11 cellular contexts compared by ENCODE assay signal in the genomic region with DNA sequence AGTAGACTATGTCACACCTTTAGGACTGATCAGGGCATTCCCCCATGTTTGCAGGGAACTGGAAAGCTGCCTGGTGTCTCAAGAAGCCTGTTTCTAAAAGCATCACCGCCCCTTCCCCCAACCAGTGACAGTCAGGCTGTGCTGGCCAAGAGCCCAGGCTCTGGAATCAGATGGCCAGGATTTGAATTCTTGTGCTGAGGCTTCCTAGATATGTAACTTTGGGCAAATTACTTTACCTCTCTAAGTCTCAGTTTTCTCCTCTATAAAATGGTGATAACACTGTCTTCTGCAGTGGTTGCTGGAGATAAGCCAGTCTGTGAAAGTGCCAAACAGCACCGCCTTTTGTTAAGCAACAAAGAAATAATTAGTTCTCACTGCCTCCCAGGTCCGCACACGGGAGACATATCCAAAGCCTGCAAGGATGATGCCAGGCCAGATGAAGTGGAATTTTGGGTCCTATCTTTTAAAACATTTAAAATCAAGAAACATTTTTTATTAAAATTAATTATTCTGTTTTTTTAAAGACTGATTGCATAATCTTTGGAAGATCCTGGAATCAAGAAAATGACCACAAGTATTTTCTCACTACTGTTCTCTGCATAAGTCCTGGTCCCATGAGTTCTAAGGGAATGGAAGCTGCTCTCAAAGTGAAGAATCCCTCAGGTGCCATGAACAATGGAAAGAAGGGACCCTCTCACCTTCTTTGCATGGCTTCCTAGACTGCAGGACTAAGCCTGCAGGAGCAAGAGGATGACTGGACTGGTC. TPM values are rescaled to one million over a fixed set of nuclear protein-coding genes. Genes with fewer than 3 reads are reported as not detected.
DNase-seq lines count a peak whose midpoint lies in the region; ATAC-seq and TF ChIP-seq lines count a peak whose summit lies in the region.
"Had no signal": no experiment of that assay in that cellular context is flagged by ENCODE, and none has a peak within 500 bp of the region (broad histone marks: within the 10 kb centered on the region; RNA-seq: fewer than 3 reads in every experiment).

No MANE protein-coding gene starts in this region.

- intact Hi-C loops in activated CD8-positive, alpha-beta T cell treated with anti-CD3 and anti-CD28 coated beads for 36 hours (cut with micrococcal nuclease): no loop called here

- no peak for ATAC-seq in GM21576 (IDR thresholded peaks at IDR 0.05; ENCODE audit: unreplicated experiment)
- ATAC-seq in activated T-cell treated with anti-CD3 and anti-CD28 coated beads, Interleukin-2, amount 50 U/mL, for 4 hours: no peak
- no peak for ATAC-seq in activated CD8-positive, alpha-beta T cell treated with anti-CD3 and anti-CD28 coated beads for 36 hours

- H3K36me3 ChIP-seq in BE2C (peaks cover 81% of the 10 kb centered on the region), adipocyte (ENCODE audit: control insufficient read depth, insufficient read depth, low read length, severe bottlenecking) (peaks cover 94% of the 10 kb centered on the region), neutrophil (peaks cover 100% of the 10 kb centered on the region)

- H3K9ac ChIP-seq in adipocyte (ENCODE audit: low read length): no peak overlapping the region
- H3K9ac ChIP-seq: BLaER1 treated with 17β-estradiol and CSF1 and Interleukin-3, amounts not matched to agents 10 nM and 100 nM had no signal

- no peaks in the 10 kb centered on the region for H3K27me3 Mint-ChIP-seq in activated T-cell treated with anti-CD3 and anti-CD28 coated beads, Interleukin-2, amount 50 U/mL, for 4 hours (ENCODE audit: low read depth)
- no peaks in the 10 kb centered on the region for H3K27me3 Mint-ChIP-seq in activated CD8-positive, alpha-beta T cell treated with anti-CD3 and anti-CD28 coated beads for 36 hours

- H3K4me1 ChIP-seq in BE2C (no peaks in the 10 kb centered on the region; the same call in 1 of the 2 replicates), adipocyte (ENCODE audit: control insufficient read depth, insufficient read depth, low read length) (peaks cover 16% of the 10 kb centered on the region), neutrophil (ENCODE audit: control insufficient read depth in 1 of 2, insufficient read depth in 1 of 2, low read depth in 1 of 2, low read length in 1 of 2) (no peaks in the 10 kb centered on the region)

- H3K27me3 ChIP-seq in BE2C (no peaks in the 10 kb centered on the region), adipocyte (replicated peaks; ENCODE audit: control insufficient read depth, insufficient read depth, low read length) (no peaks in the 10 kb centered on the region), neutrophil (no peaks in the 10 kb centered on the region)
- H3K27me3 ChIP-seq: BLaER1 treated with 17β-estradiol and CSF1 and Interleukin-3, amounts not matched to agents 10 nM and 100 nM had no signal

- no peaks in the 10 kb centered on the region for H3K9me3 ChIP-seq in BE2C
- H3K9me3 ChIP-seq in adipocyte (ENCODE audit: control insufficient read depth, low read length): no peaks in the 10 kb centered on the region
- no peaks in the 10 kb centered on the region for H3K9me3 ChIP-seq in neutrophil
- H3K9me3 ChIP-seq: BLaER1 treated with 17β-estradiol and CSF1 and Interleukin-3, amounts not matched to agents 10 nM and 100 nM had no signal

- DNase-seq in BE2C: peak; percentile 50
- DNase-seq in adipocyte (ENCODE audit: low read depth): peak; percentile 48
- peak; percentile 71 for DNase-seq in fibroblast of the aortic adventitia (ENCODE audit: low read depth)
- DNase-seq in activated T-cell treated with anti-CD3 and anti-CD28 coated beads, Interleukin-2, amount 50 U/mL, for 4 hours: no peak
- no peak for DNase-seq in NCI-H2107 treated with DMSO at 0.1 percent for 48 hours (lab: John Stamatoyannopoulos, UW; ENCODE audit: unreplicated experiment)
- no peak for DNase-seq in activated CD8-positive, alpha-beta T cell treated with anti-CD3 and anti-CD28 coated beads for 36 hours
- DNase-seq: activated effector memory CD4-positive, alpha-beta T cell treated with anti-CD3 and anti-CD28 coated beads, Interleukin-2, amount 50 U/mL, for 16 hours; NCI-H146 had no signal

- no peak for TF ChIP-seq CTCF in BE2C (IDR thresholded peaks at IDR 0.05; ENCODE audit: low read depth, low read length)
- no peak for TF ChIP-seq CTCF in fibroblast of the aortic adventitia (IDR thresholded peaks at IDR 0.05; ENCODE audit: insufficient read depth, low read length)
- TF ChIP-seq CTCF in neutrophil (IDR thresholded peaks at IDR 0.05): no peak
- TF ChIP-seq CTCF in activated CD8-positive, alpha-beta T cell treated with anti-CD3 and anti-CD28 coated beads for 36 hours (IDR thresholded peaks at IDR 0.05): no peak

- no peak overlapping the region for H3K27ac Mint-ChIP-seq in activated CD8-positive, alpha-beta T cell treated with anti-CD3 and anti-CD28 coated beads for 36 hours

- POLR2A ChIA-PET in activated CD8-positive, alpha-beta T cell treated with anti-CD3 and anti-CD28 coated beads for 36 hours (lab: Charles Lee): no interaction called here

- CTCF ChIA-PET in activated CD8-positive, alpha-beta T cell treated with anti-CD3 and anti-CD28 coated beads for 36 hours (lab: Charles Lee): no interaction called here

- H3K4me3 Mint-ChIP-seq in activated T-cell treated with anti-CD3 and anti-CD28 coated beads, Interleukin-2, amount 50 U/mL, for 4 hours: no peak overlapping the region
- no peak overlapping the region for H3K4me3 Mint-ChIP-seq in activated CD8-positive, alpha-beta T cell treated with anti-CD3 and anti-CD28 coated beads for 36 hours

- no peak overlapping the region for H3K4me3 ChIP-seq in BE2C (ENCODE audit: low read depth, low read length)
- H3K4me3 ChIP-seq in adipocyte (ENCODE audit: low read length): no peak overlapping the region
- no peak overlapping the region for H3K4me3 ChIP-seq in fibroblast of the aortic adventitia (ENCODE audit: low read depth, low read length)
- H3K4me3 ChIP-seq in neutrophil (ENCODE audit: low read depth in 1 of 2, low read length in 1 of 2): no peak overlapping the region
- H3K4me3 ChIP-seq: BLaER1 treated with 17β-estradiol and CSF1 and Interleukin-3, amounts not matched to agents 10 nM and 100 nM had no signal

- peaks cover 40% of the 10 kb centered on the region for H3K36me3 Mint-ChIP-seq in activated T-cell treated with anti-CD3 and anti-CD28 coated beads, Interleukin-2, amount 50 U/mL, for 4 hours (ENCODE audit: insufficient read depth)
- H3K36me3 Mint-ChIP-seq in activated CD8-positive, alpha-beta T cell treated with anti-CD3 and anti-CD28 coated beads for 36 hours (ENCODE audit: low read depth): peaks cover 35% of the 10 kb centered on the region

- peak overlapping the region; percentile 20 for H3K27ac ChIP-seq in neutrophil
- H3K27ac ChIP-seq: BLaER1 treated with 17β-estradiol and CSF1 and Interleukin-3, amounts not matched to agents 10 nM and 100 nM had no signal

- no peaks in the 10 kb centered on the region for H3K9me3 Mint-ChIP-seq in activated T-cell treated with anti-CD3 and anti-CD28 coated beads, Interleukin-2, amount 50 U/mL, for 4 hours
- no peaks in the 10 kb centered on the region for H3K9me3 Mint-ChIP-seq in activated CD8-positive, alpha-beta T cell treated with anti-CD3 and anti-CD28 coated beads for 36 hours

- H3K4me1 Mint-ChIP-seq in activated T-cell treated with anti-CD3 and anti-CD28 coated beads, Interleukin-2, amount 50 U/mL, for 4 hours (ENCODE audit: low read depth): no peaks in the 10 kb centered on the region
- no peaks in the 10 kb centered on the region for H3K4me1 Mint-ChIP-seq in activated CD8-positive, alpha-beta T cell treated with anti-CD3 and anti-CD28 coated beads for 36 hours (ENCODE audit: low read depth)

RNA-seq across cellular contexts. Expression of gene SLC31A2, which starts 13.9 kb away (rescaled TPM):
- 7.5 TPM for polyA plus RNA-seq in BE2C (2012; ENCODE audit: insufficient read depth, insufficient read length, low read depth)
- total RNA-seq in fibroblast of the aortic adventitia (ENCODE audit: low replicate concordance): 7.0 and 8.0 TPM in 2 replicates
- 1 to 10 TPM; 3.2 to 3.5 (median 3.4) TPM for total RNA-seq in activated T-cell treated with anti-CD3 and anti-CD28 coated beads, Interleukin-2, amount 50 U/mL, for 4 hours
- total RNA-seq in activated CD8-positive, alpha-beta T cell treated with anti-CD3 and anti-CD28 coated beads for 36 hours: 1 to 10 TPM; 1.6 to 3.4 TPM

RNA-seq across cellular contexts. Expression of gene FKBP15, which starts 56.4 kb away (rescaled TPM):
- polyA plus RNA-seq in BE2C (2012; ENCODE audit: insufficient read depth, insufficient read length, low read depth): 19.7 TPM
- total RNA-seq in fibroblast of the aortic adventitia (ENCODE audit: low replicate concordance): 10.5 and 27.7 TPM in 2 replicates
- 10 to 100 TPM; 23.8 to 25.9 (median 24.2) TPM for total RNA-seq in activated T-cell treated with anti-CD3 and anti-CD28 coated beads, Interleukin-2, amount 50 U/mL, for 4 hours
- total RNA-seq in activated CD8-positive, alpha-beta T cell treated with anti-CD3 and anti-CD28 coated beads for 36 hours: 10 to 100 TPM; 32.5 to 33.7 TPM

RNA-seq across cellular contexts. Expression of gene SLC31A1, which starts 56.6 kb away (rescaled TPM):
- polyA plus RNA-seq in BE2C (2012; ENCODE audit: insufficient read depth, insufficient read length, low read depth): 28.9 TPM
- total RNA-seq in fibroblast of the aortic adventitia (ENCODE audit: low replicate concordance): 15.2 and 32.9 TPM in 2 replicates
- total RNA-seq in activated T-cell treated with anti-CD3 and anti-CD28 coated beads, Interleukin-2, amount 50 U/mL, for 4 hours: 10 to 100 TPM in 2 of 3 donors, 1 to 10 TPM in 1; 9.8 to 14.5 (median 14.2) TPM
- 10 to 100 TPM; 18.3 to 19.2 TPM for total RNA-seq in activated CD8-positive, alpha-beta T cell treated with anti-CD3 and anti-CD28 coated beads for 36 hours

Comparison
In these comparisons a context has a peak if more than half of its experiments do, and no peak if none do; other contexts are left out.
1. DNase-seq: peak in BE2C (single experiment), adipocyte (single experiment) and fibroblast of the aortic adventitia (single experiment); none in activated T-cell treated with anti-CD3 and anti-CD28 coated beads, Interleukin-2, amount 50 U/mL, for 4 hours (single experiment), NCI-H2107 treated with DMSO at 0.1 percent for 48 hours (single experiment) and activated CD8-positive, alpha-beta T cell treated with anti-CD3 and anti-CD28 coated beads for 36 hours (single experiment).